9 cellular contexts compared by ENCODE assay signal in genomic region chr12:50017047-50017446, GRCh38. TPM values are rescaled to one million over a fixed set of nuclear protein-coding genes. Genes with fewer than 3 reads are reported as not detected.
DNase-seq lines count a peak whose midpoint lies in the region; ATAC-seq and TF ChIP-seq lines count a peak whose summit lies in the region.
"Had no signal": no experiment of that assay in that cellular context is flagged by ENCODE, and none has a peak within 500 bp of the region (broad histone marks: within the 10 kb centered on the region; RNA-seq: fewer than 3 reads in every experiment).

No MANE protein-coding gene starts in this region.

- ATAC-seq in GM19351 (IDR thresholded peaks at IDR 0.05; ENCODE audit: unreplicated experiment) = no peak

- intact Hi-C loops in tibial artery (cut with DNase I; ENCODE audit: low total_unique reads) = no loop called here
- intact Hi-C loops in activated T-helper 1 cell treated with anti-CD3 and anti-CD28 coated beads, Interleukin-12 subunit alpha, Interleukin-12 subunit beta, Interleukin-2, Interleukin-4 antibody, amounts not matched to agents 30 ng/mL and 10 ng/mL and 1 ng/mL, durations not matched to agents 14 hours and 24 hours and 36 hours (cut with micrococcal nuclease) = no loop called here

- H3K27ac ChIP-seq in epithelial cell of prostate (no peak overlapping the region), tibial artery (peak overlapping the region in 1 of 2 donors; percentile 17)

- no peak overlapping the region for H3K4me3 Mint-ChIP-seq in activated T-helper 1 cell treated with anti-CD3 and anti-CD28 coated beads, Interleukin-12 subunit alpha, Interleukin-12 subunit beta, Interleukin-2, Interleukin-4 antibody, amounts not matched to agents 30 ng/mL and 10 ng/mL and 1 ng/mL, durations not matched to agents 14 hours and 24 hours and 36 hours

- H3K36me3 ChIP-seq in tibial artery = peaks cover 0 to 7% (median 5%) of the 10 kb centered on the region in 3 donors

- no peak overlapping the region for H3K27ac Mint-ChIP-seq in activated T-helper 1 cell treated with anti-CD3 and anti-CD28 coated beads, Interleukin-12 subunit alpha, Interleukin-12 subunit beta, Interleukin-2, Interleukin-4 antibody, amounts not matched to agents 30 ng/mL and 10 ng/mL and 1 ng/mL, durations not matched to agents 14 hours and 24 hours and 36 hours

- no peaks in the 10 kb centered on the region for H3K27me3 ChIP-seq in tibial artery

- H3K9me3 ChIP-seq in tibial artery = no peaks in the 10 kb centered on the region

- TF ChIP-seq CTCF in tibial artery (IDR thresholded peaks at IDR 0.05) = no peak

- H3K4me1 Mint-ChIP-seq in activated T-helper 1 cell treated with anti-CD3 and anti-CD28 coated beads, Interleukin-12 subunit alpha, Interleukin-12 subunit beta, Interleukin-2, Interleukin-4 antibody, amounts not matched to agents 30 ng/mL and 10 ng/mL and 1 ng/mL, durations not matched to agents 14 hours and 24 hours and 36 hours (ENCODE audit: low read depth) = peaks cover 47% of the 10 kb centered on the region

- H3K36me3 Mint-ChIP-seq in activated T-helper 1 cell treated with anti-CD3 and anti-CD28 coated beads, Interleukin-12 subunit alpha, Interleukin-12 subunit beta, Interleukin-2, Interleukin-4 antibody, amounts not matched to agents 30 ng/mL and 10 ng/mL and 1 ng/mL, durations not matched to agents 14 hours and 24 hours and 36 hours (ENCODE audit: low read depth) = peaks cover 28% of the 10 kb centered on the region

- DNase-seq in NCI-H524 treated with DMSO at 0.1 percent for 48 hours (lab: John Stamatoyannopoulos, UW) (peak; percentile 11), epithelial cell of prostate (ENCODE audit: low read depth, low spot score) (peak; percentile 6), medulla oblongata (ENCODE audit: extremely low spot score) (peak; percentile 82), tibial artery (peak; percentile 77 to 78), COLO668 (lab: John Stamatoyannopoulos, UW; ENCODE audit: unreplicated experiment) (no peak)
- no peak for DNase-seq in activated T-helper 1 cell treated with anti-CD3 and anti-CD28 coated beads, Interleukin-12 subunit alpha, Interleukin-12 subunit beta, Interleukin-2, Interleukin-4 antibody, amounts not matched to agents 30 ng/mL and 10 ng/mL and 1 ng/mL, durations not matched to agents 14 hours and 24 hours and 36 hours (ENCODE audit: low spot score)
- no peak for DNase-seq in stimulated activated CD4-positive, alpha-beta T cell treated with anti-CD3 and anti-CD28 coated beads, Interleukin-4, amount 100 ng/mL, for 4 hours
- DNase-seq: stimulated activated CD4-positive, alpha-beta T cell treated with anti-CD3 and anti-CD28 coated beads, Interleukin-2, amount 100 ng/mL, for 24 hours had no signal

- H3K4me3 ChIP-seq in tibial artery = no peak overlapping the region

- no peaks in the 10 kb centered on the region for H3K27me3 Mint-ChIP-seq in activated T-helper 1 cell treated with anti-CD3 and anti-CD28 coated beads, Interleukin-12 subunit alpha, Interleukin-12 subunit beta, Interleukin-2, Interleukin-4 antibody, amounts not matched to agents 30 ng/mL and 10 ng/mL and 1 ng/mL, durations not matched to agents 14 hours and 24 hours and 36 hours (ENCODE audit: insufficient read depth)

- no peaks in the 10 kb centered on the region for H3K9me3 Mint-ChIP-seq in activated T-helper 1 cell treated with anti-CD3 and anti-CD28 coated beads, Interleukin-12 subunit alpha, Interleukin-12 subunit beta, Interleukin-2, Interleukin-4 antibody, amounts not matched to agents 30 ng/mL and 10 ng/mL and 1 ng/mL, durations not matched to agents 14 hours and 24 hours and 36 hours

- peaks cover 0 to 5% (median 0%) of the 10 kb centered on the region in 4 donors for H3K4me1 ChIP-seq in tibial artery

RNA-seq across cellular contexts. Expression of gene RACGAP1, which starts 8.2 kb away (rescaled TPM):
- 68.1 and 71.2 TPM in 2 replicates for total RNA-seq in activated T-helper 1 cell treated with anti-CD3 and anti-CD28 coated beads, Interleukin-12 subunit alpha, Interleukin-12 subunit beta, Interleukin-2, Interleukin-4 antibody, amounts not matched to agents 30 ng/mL and 10 ng/mL and 1 ng/mL, durations not matched to agents 14 hours and 24 hours and 36 hours

RNA-seq across cellular contexts. Expression of gene ASIC1, which starts 40.3 kb away (rescaled TPM):
- 10.2 and 11.2 TPM in 2 replicates for total RNA-seq in activated T-helper 1 cell treated with anti-CD3 and anti-CD28 coated beads, Interleukin-12 subunit alpha, Interleukin-12 subunit beta, Interleukin-2, Interleukin-4 antibody, amounts not matched to agents 30 ng/mL and 10 ng/mL and 1 ng/mL, durations not matched to agents 14 hours and 24 hours and 36 hours

RNA-seq across cellular contexts. Expression of gene AQP6, which starts 44.3 kb away (rescaled TPM):
- total RNA-seq in activated T-helper 1 cell treated with anti-CD3 and anti-CD28 coated beads, Interleukin-12 subunit alpha, Interleukin-12 subunit beta, Interleukin-2, Interleukin-4 antibody, amounts not matched to agents 30 ng/mL and 10 ng/mL and 1 ng/mL, durations not matched to agents 14 hours and 24 hours and 36 hours = not detected in 2 replicates

RNA-seq across cellular contexts. Expression of gene AQP5, which starts 55.4 kb away (rescaled TPM):
- not detected in 2 replicates for total RNA-seq in activated T-helper 1 cell treated with anti-CD3 and anti-CD28 coated beads, Interleukin-12 subunit alpha, Interleukin-12 subunit beta, Interleukin-2, Interleukin-4 antibody, amounts not matched to agents 30 ng/mL and 10 ng/mL and 1 ng/mL, durations not matched to agents 14 hours and 24 hours and 36 hours

Comparison
In these comparisons a context has a peak if more than half of its experiments do, and no peak if none do; other contexts are left out.
1. DNase-seq: peak in NCI-H524 treated with DMSO at 0.1 percent for 48 hours (single experiment), epithelial cell of prostate (single experiment), medulla oblongata (single experiment) and tibial artery (2 of 2); none in activated T-helper 1 cell treated with anti-CD3 and anti-CD28 coated beads, Interleukin-12 subunit alpha, Interleukin-12 subunit beta, Interleukin-2, Interleukin-4 antibody, amounts not matched to agents 30 ng/mL and 10 ng/mL and 1 ng/mL, durations not matched to agents 14 hours and 24 hours and 36 hours (single experiment), COLO668 (single experiment) and stimulated activated CD4-positive, alpha-beta T cell treated with anti-CD3 and anti-CD28 coated beads, Interleukin-4, amount 100 ng/mL, for 4 hours (0 of 2).